10 cellular contexts compared by ENCODE assay signal in the genomic region with DNA sequence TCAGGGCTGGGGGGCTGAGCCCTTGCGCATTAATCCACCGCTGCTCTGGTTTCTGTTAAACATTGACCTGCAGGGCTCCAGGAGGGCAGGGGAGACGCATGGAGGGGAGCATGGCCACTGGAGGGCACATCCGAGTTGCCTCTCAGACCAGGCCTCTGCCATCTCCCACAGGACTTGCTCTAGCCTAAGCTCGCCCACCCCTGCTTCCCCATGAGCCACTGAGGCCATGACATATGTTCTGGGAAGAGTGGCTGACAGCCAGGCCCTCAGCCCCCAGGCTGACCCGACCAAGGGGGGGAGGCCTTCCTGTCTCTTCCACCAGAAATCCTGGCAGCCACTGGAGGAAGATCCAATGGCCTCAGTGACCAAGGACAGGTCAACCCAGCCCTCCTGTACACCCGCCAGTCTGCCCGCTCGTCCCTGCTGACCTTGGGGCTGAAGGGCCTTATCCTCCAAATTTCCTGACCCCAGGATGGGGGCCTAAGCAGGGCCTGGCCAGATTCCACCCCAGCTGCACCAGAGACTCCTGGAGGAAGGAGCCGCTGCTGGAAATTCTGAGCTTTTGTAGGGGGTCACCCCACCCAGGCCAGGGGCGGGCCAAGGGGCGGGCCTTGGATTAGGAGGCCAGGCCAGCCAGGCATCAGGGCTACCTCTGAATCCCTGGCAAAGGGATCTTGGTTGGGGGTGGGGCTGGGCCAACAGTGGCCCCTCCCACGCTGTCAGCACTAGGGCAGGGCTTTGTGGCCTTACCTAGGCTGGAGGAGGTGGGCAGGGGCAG. TPM values are rescaled to one million over a fixed set of nuclear protein-coding genes. Genes with fewer than 3 reads are reported as not detected.
A peak's percentile ranks its signal among the peaks of the same experiment; 100 is the strongest.
DNase-seq lines count a peak whose midpoint lies in the region; ATAC-seq, FAIRE-seq and TF ChIP-seq lines count a peak whose summit lies in the region.
"Had no signal": no experiment of that assay in that cellular context is flagged by ENCODE, and none has a peak within 500 bp of the region (broad histone marks: within the 10 kb centered on the region; RNA-seq: fewer than 3 reads in every experiment).

A gene with protein sequence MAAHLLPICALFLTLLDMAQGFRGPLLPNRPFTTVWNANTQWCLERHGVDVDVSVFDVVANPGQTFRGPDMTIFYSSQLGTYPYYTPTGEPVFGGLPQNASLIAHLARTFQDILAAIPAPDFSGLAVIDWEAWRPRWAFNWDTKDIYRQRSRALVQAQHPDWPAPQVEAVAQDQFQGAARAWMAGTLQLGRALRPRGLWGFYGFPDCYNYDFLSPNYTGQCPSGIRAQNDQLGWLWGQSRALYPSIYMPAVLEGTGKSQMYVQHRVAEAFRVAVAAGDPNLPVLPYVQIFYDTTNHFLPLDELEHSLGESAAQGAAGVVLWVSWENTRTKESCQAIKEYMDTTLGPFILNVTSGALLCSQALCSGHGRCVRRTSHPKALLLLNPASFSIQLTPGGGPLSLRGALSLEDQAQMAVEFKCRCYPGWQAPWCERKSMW (minus strand): TSS at position 537 of the 778 bp plus-strand sequence. CDS start 618 bp downstream, outside the sequence.

- intact Hi-C loops in kidney (cut with DNase I) = no loop called here

- H3K9me3 Mint-ChIP-seq in stimulated activated effector memory CD8-positive, alpha-beta T cell treated with anti-CD3 and anti-CD28 coated beads, Interleukin-12 subunit alpha, Interleukin-12 subunit beta, amount 100 ng/mL, for 72 hours = no peaks in the 10 kb centered on the region
- H3K9me3 Mint-ChIP-seq: central memory CD8-positive, alpha-beta T cell had no signal

- H3K4me3 ChIP-seq in kidney (ENCODE audit: low read length in 2 of 2) = peak within 1 kb of the TSS; percentile 49 to 79
- H3K4me3 ChIP-seq in smooth muscle cell = no peak within 1 kb of the TSS

- TF ChIP-seq EP300 in Ishikawa (IDR thresholded peaks at IDR 0.05; ENCODE audit: borderline replicate concordance) = no peak

- no peak for ATAC-seq in stimulated activated effector memory CD8-positive, alpha-beta T cell treated with anti-CD3 and anti-CD28 coated beads, Interleukin-12 subunit alpha, Interleukin-12 subunit beta, amount 100 ng/mL, for 72 hours

- no peaks in the 10 kb centered on the region for H4K20me1 ChIP-seq in smooth muscle cell (ENCODE audit: low read depth)

- DNase-seq in cerebellar cortex (ENCODE audit: low spot score) (peak; percentile 66), kidney (peak; percentile 95), GF-D8 (lab: John Stamatoyannopoulos, UW) (no peak), amniotic stem cell (lab: John Stamatoyannopoulos, UW) (no peak), smooth muscle cell (lab: John Stamatoyannopoulos, UW; ENCODE audit: unreplicated experiment) (no peak), HuH-7 (ENCODE audit: low spot score) (no peak)
- DNase-seq in stimulated activated effector memory CD8-positive, alpha-beta T cell treated with anti-CD3 and anti-CD28 coated beads, Interleukin-12 subunit alpha, Interleukin-12 subunit beta, amount 100 ng/mL, for 72 hours (ENCODE audit: low spot score in 2 of 2) = no peak
- DNase-seq: RPMI8226 had no signal

- H3K9me3 ChIP-seq in kidney (ENCODE audit: control insufficient read depth in 1 of 2, low read length in 2 of 2) (no peaks in the 10 kb centered on the region), smooth muscle cell (replicated peaks; ENCODE audit: low read depth) (no peaks in the 10 kb centered on the region)

- H3K4me2 ChIP-seq in smooth muscle cell = no peak within 1 kb of the TSS

- H3K36me3 Mint-ChIP-seq in stimulated activated effector memory CD8-positive, alpha-beta T cell treated with anti-CD3 and anti-CD28 coated beads, Interleukin-12 subunit alpha, Interleukin-12 subunit beta, amount 100 ng/mL, for 72 hours = peaks cover 7% of the 10 kb centered on the region

- peak; percentile 45 for TF ChIP-seq RAD21 in Ishikawa (IDR thresholded peaks at IDR 0.05; ENCODE audit: low read depth)

- H3K4me3 Mint-ChIP-seq in stimulated activated effector memory CD8-positive, alpha-beta T cell treated with anti-CD3 and anti-CD28 coated beads, Interleukin-12 subunit alpha, Interleukin-12 subunit beta, amount 100 ng/mL, for 72 hours = no peak within 1 kb of the TSS
- H3K4me3 Mint-ChIP-seq: central memory CD8-positive, alpha-beta T cell had no signal

- peaks cover 4% of the 10 kb centered on the region for H3F3A ChIP-seq in smooth muscle cell (ENCODE audit: low read depth)

- H3K4me1 Mint-ChIP-seq in stimulated activated effector memory CD8-positive, alpha-beta T cell treated with anti-CD3 and anti-CD28 coated beads, Interleukin-12 subunit alpha, Interleukin-12 subunit beta, amount 100 ng/mL, for 72 hours = peaks cover 30% of the 10 kb centered on the region

- H3K27ac ChIP-seq in kidney (ENCODE audit: low read depth in 2 of 2, low read length in 2 of 2) (peak within 1 kb of the TSS; percentile 92 to 96), smooth muscle cell (ENCODE audit: low read depth) (no peak within 1 kb of the TSS)

- TF ChIP-seq CTCF in kidney (IDR thresholded peaks at IDR 0.05; ENCODE audit: borderline replicate concordance, extremely low read depth, insufficient read depth) (peak; percentile 25), smooth muscle cell (IDR thresholded peaks at IDR 0.05; ENCODE audit: borderline replicate concordance, insufficient read depth, poor library complexity, severe bottlenecking) (no peak)

- H2AFZ ChIP-seq in smooth muscle cell (ENCODE audit: low read depth) = no peak within 1 kb of the TSS

- peak within 1 kb of the TSS; percentile 34 for H3K27ac Mint-ChIP-seq in stimulated activated effector memory CD8-positive, alpha-beta T cell treated with anti-CD3 and anti-CD28 coated beads, Interleukin-12 subunit alpha, Interleukin-12 subunit beta, amount 100 ng/mL, for 72 hours

- peak within 1 kb of the TSS; percentile 65 to 89 for H3K9ac ChIP-seq in kidney (ENCODE audit: low read length in 2 of 2)
- H3K9ac ChIP-seq in smooth muscle cell (ENCODE audit: low read depth) = no peak within 1 kb of the TSS

- H3K27me3 ChIP-seq in smooth muscle cell (ENCODE audit: low read depth) = no peaks in the 10 kb centered on the region

- H3K36me3 ChIP-seq in kidney (ENCODE audit: control insufficient read depth in 1 of 2, insufficient read depth in 2 of 2, low read length in 2 of 2) (peaks cover 3 to 6% of the 10 kb centered on the region in 2 donors), smooth muscle cell (ENCODE audit: low read depth) (no peaks in the 10 kb centered on the region)

- H3K79me2 ChIP-seq in smooth muscle cell (ENCODE audit: low read depth) = no peaks in the 10 kb centered on the region

- 84% methylated on average over 13 of the region's 13 CpGs for WGBS in smooth muscle cell (ENCODE audit: low lambda C conversion rate)

- H3K4me1 ChIP-seq in kidney (ENCODE audit: control insufficient read depth in 1 of 2, insufficient read depth in 1 of 2, low read depth in 1 of 2, low read length in 2 of 2) (peaks cover 14 to 38% of the 10 kb centered on the region in 2 donors), smooth muscle cell (ENCODE audit: low read depth) (peaks cover 12% of the 10 kb centered on the region)

- FAIRE-seq in kidney (lab: Jason Lieb, UNC) = no peak

TF ChIP-seq in Ishikawa, 13 proteins besides CTCF, POLR2A, EP300 and RAD21:
- TF ChIP-seq ZBTB7A (IDR thresholded peaks at IDR 0.05; ENCODE audit: low read depth) (peak; percentile 44; the same call in 1 of the 2 replicates), CREB1 (IDR thresholded peaks at IDR 0.05; ENCODE audit: low read depth) (no peak)

RNA-seq across cellular contexts. Expression of the gene that starts here (rescaled TPM):
- total RNA-seq in kidney (47.5 TPM), smooth muscle cell (0.54 and 1.0 TPM in 2 replicates)
- polyA plus RNA-seq in kidney (ENCODE audit: insufficient read depth, low read depth, low replicate concordance) (126 TPM), smooth muscle cell (1.4 TPM in 1 of 2 replicates, not detected in the other)

Comparison
In these comparisons a context has a peak if more than half of its experiments do, and no peak if none do; other contexts are left out.
1. RNA of the gene that starts here (total RNA-seq): 47.5 TPM in kidney (single experiment); 0.54 to 1.0 TPM in smooth muscle cell; every median in the first group is over 10 times any median in the second.
2. RNA of the gene that starts here (polyA plus RNA-seq): 126 TPM in kidney (single experiment); 1.4 TPM in smooth muscle cell; every median in the first group is over 10 times any median in the second.
3. DNase-seq: peak in cerebellar cortex (single experiment) and kidney (single experiment); none in stimulated activated effector memory CD8-positive, alpha-beta T cell treated with anti-CD3 and anti-CD28 coated beads, Interleukin-12 subunit alpha, Interleukin-12 subunit beta, amount 100 ng/mL, for 72 hours (0 of 2), GF-D8 (single experiment), amniotic stem cell (single experiment), smooth muscle cell (single experiment) and HuH-7 (single experiment).